27 cellular contexts compared by ENCODE assay signal in genomic region chr10:125212150-125212809, GRCh38.
"Had no signal": no experiment of that assay in that cellular context is flagged by ENCODE, and none has a peak within 500 bp of the region (broad histone marks: within the 10 kb centered on the region; RNA-seq: fewer than 3 reads in every experiment).

No MANE protein-coding gene starts in this region.

- H3K4me3 ChIP-seq: stomach, suprapubic skin, testis, thoracic aorta, thyroid gland, tibial artery, tibial nerve, transverse colon, upper lobe of left lung, upper lobe of right lung, uterus, vagina had no signal

- H3K36me3 Mint-ChIP-seq: stimulated activated effector memory CD8-positive, alpha-beta T cell treated with anti-CD3 and anti-CD28 coated beads, Interleukin-12 subunit alpha, Interleukin-12 subunit beta, amount 100 ng/mL, for 72 hours; stimulated activated memory B cell treated with anti-CD40 and anti-IgM and Interleukin-4, amounts not matched to agents 10 μg/mL and 1 μg/mL and 100 μg/mL, for 72 hours; stimulated activated naive B cell treated with anti-CD40 and anti-IgM and Interleukin-4, amounts not matched to agents 10 μg/mL and 1 μg/mL and 100 μg/mL, for 72 hours; type B pancreatic cell had no signal

- H3K36me3 ChIP-seq: stomach, suprapubic skin, thoracic aorta, thyroid gland, tibial artery, tibial nerve, transverse colon, upper lobe of left lung, upper lobe of right lung, uterus, vagina had no signal

- H3K4me3 Mint-ChIP-seq: stimulated activated effector memory CD8-positive, alpha-beta T cell treated with anti-CD3 and anti-CD28 coated beads, Interleukin-12 subunit alpha, Interleukin-12 subunit beta, amount 100 ng/mL, for 72 hours; stimulated activated memory B cell treated with anti-CD40 and anti-IgM and Interleukin-4, amounts not matched to agents 10 μg/mL and 1 μg/mL and 100 μg/mL, for 72 hours; stimulated activated naive B cell treated with anti-CD40 and anti-IgM and Interleukin-4, amounts not matched to agents 10 μg/mL and 1 μg/mL and 100 μg/mL, for 72 hours; stimulated activated naive CD8-positive, alpha-beta T cell treated with anti-CD3 and anti-CD28 coated beads, Interleukin-15, amount 100 ng/mL, for 72 hours; stimulated activated naive CD8-positive, alpha-beta T cell treated with anti-CD3 and anti-CD28 coated beads, Interleukin-15, Interleukin-2, amounts not matched to agents 100 ng/mL and 50 ng/mL, for 24 hours; type B pancreatic cell had no signal

- H3K9me3 Mint-ChIP-seq: stimulated activated effector memory CD8-positive, alpha-beta T cell treated with anti-CD3 and anti-CD28 coated beads, Interleukin-12 subunit alpha, Interleukin-12 subunit beta, amount 100 ng/mL, for 72 hours; stimulated activated memory B cell treated with anti-CD40 and anti-IgM and Interleukin-4, amounts not matched to agents 10 μg/mL and 1 μg/mL and 100 μg/mL, for 72 hours; stimulated activated naive CD8-positive, alpha-beta T cell treated with anti-CD3 and anti-CD28 coated beads, Interleukin-15, amount 100 ng/mL, for 72 hours; stimulated activated naive CD8-positive, alpha-beta T cell treated with anti-CD3 and anti-CD28 coated beads, Interleukin-15, Interleukin-2, amounts not matched to agents 100 ng/mL and 50 ng/mL, for 24 hours had no signal

- H3K27ac Mint-ChIP-seq: stimulated activated effector memory CD8-positive, alpha-beta T cell treated with anti-CD3 and anti-CD28 coated beads, Interleukin-12 subunit alpha, Interleukin-12 subunit beta, amount 100 ng/mL, for 72 hours; stimulated activated memory B cell treated with anti-CD40 and anti-IgM and Interleukin-4, amounts not matched to agents 10 μg/mL and 1 μg/mL and 100 μg/mL, for 72 hours; stimulated activated naive B cell treated with anti-CD40 and anti-IgM and Interleukin-4, amounts not matched to agents 10 μg/mL and 1 μg/mL and 100 μg/mL, for 72 hours; stimulated activated naive CD8-positive, alpha-beta T cell treated with anti-CD3 and anti-CD28 coated beads, Interleukin-15, amount 100 ng/mL, for 72 hours; stimulated activated naive CD8-positive, alpha-beta T cell treated with anti-CD3 and anti-CD28 coated beads, Interleukin-15, Interleukin-2, amounts not matched to agents 100 ng/mL and 50 ng/mL, for 24 hours; type B pancreatic cell had no signal

- H3K27ac ChIP-seq: stomach, suprapubic skin, testis, thoracic aorta, thyroid gland, tibial artery, tibial nerve, transverse colon, upper lobe of left lung, upper lobe of right lung, uterus, vagina had no signal

- H3K27me3 ChIP-seq: stomach, suprapubic skin, testis, thyroid gland, tibial artery, tibial nerve, transverse colon, upper lobe of left lung, upper lobe of right lung, uterus, vagina had no signal

- ATAC-seq: stimulated activated effector memory CD8-positive, alpha-beta T cell treated with anti-CD3 and anti-CD28 coated beads, Interleukin-12 subunit alpha, Interleukin-12 subunit beta, amount 100 ng/mL, for 72 hours; stimulated activated memory B cell treated with anti-CD40 and anti-IgM and Interleukin-4, amounts not matched to agents 10 μg/mL and 1 μg/mL and 100 μg/mL, for 72 hours; stimulated activated naive B cell treated with anti-CD40 and anti-IgM and Interleukin-4, amounts not matched to agents 10 μg/mL and 1 μg/mL and 100 μg/mL, for 72 hours; stimulated activated naive CD8-positive, alpha-beta T cell treated with anti-CD3 and anti-CD28 coated beads, Interleukin-15, amount 100 ng/mL, for 72 hours; stimulated activated naive CD8-positive, alpha-beta T cell treated with anti-CD3 and anti-CD28 coated beads, Interleukin-15, Interleukin-2, amounts not matched to agents 100 U/mL and 50 U/mL, for 24 hours; upper lobe of right lung had no signal

- H3K4me1 Mint-ChIP-seq: stimulated activated effector memory CD8-positive, alpha-beta T cell treated with anti-CD3 and anti-CD28 coated beads, Interleukin-12 subunit alpha, Interleukin-12 subunit beta, amount 100 ng/mL, for 72 hours; stimulated activated memory B cell treated with anti-CD40 and anti-IgM and Interleukin-4, amounts not matched to agents 10 μg/mL and 1 μg/mL and 100 μg/mL, for 72 hours; stimulated activated naive B cell treated with anti-CD40 and anti-IgM and Interleukin-4, amounts not matched to agents 10 μg/mL and 1 μg/mL and 100 μg/mL, for 72 hours; stimulated activated naive CD8-positive, alpha-beta T cell treated with anti-CD3 and anti-CD28 coated beads, Interleukin-15, amount 100 ng/mL, for 72 hours had no signal

- H3K9me3 ChIP-seq: stomach, suprapubic skin, testis, thoracic aorta, thyroid gland, tibial artery, tibial nerve, transverse colon, upper lobe of left lung, upper lobe of right lung, uterus, vagina had no signal

- DNase-seq: stimulated activated CD4-positive, alpha-beta T cell treated with anti-CD3 and anti-CD28 coated beads, Interleukin-2, amount 100 ng/mL, for 48 hours; stimulated activated CD4-positive, alpha-beta T cell treated with anti-CD3 and anti-CD28 coated beads, Interleukin-4, amount 100 ng/mL, for 1 hour; stimulated activated CD4-positive, alpha-beta T cell treated with anti-CD3 and anti-CD28 coated beads, Interleukin-4, amount 100 ng/mL, for 24 hours; stimulated activated CD4-positive, alpha-beta T cell treated with anti-CD3 and anti-CD28 coated beads, Interleukin-4, amount 100 ng/mL, for 4 hours; stimulated activated CD8-positive, alpha-beta memory T cell treated with anti-CD3 and anti-CD28 coated beads, Interleukin-4, amount 100 ng/mL, for 48 hours; stimulated activated naive B cell treated with anti-CD40 and anti-IgM and Interleukin-4, amounts not matched to agents 10 μg/mL and 1 μg/mL and 100 μg/mL, for 72 hours; stimulated activated naive CD4-positive, alpha-beta T cell; stimulated activated naive CD4-positive, alpha-beta T cell treated with Interleukin-2 at 50 U/mL for 16 hours; stimulated activated naive CD8-positive, alpha-beta T cell treated with anti-CD3 and anti-CD28 coated beads, Interleukin-15, amount 100 ng/mL, for 72 hours; stimulated activated naive CD8-positive, alpha-beta T cell treated with anti-CD3 and anti-CD28 coated beads, Interleukin-15, Interleukin-2, amounts not matched to agents 100 U/mL and 50 U/mL, for 24 hours; stomach; substantia nigra; testis; thyroid gland; tibial artery; transverse colon; upper lobe of left lung; uterus had no signal
